In the genomic region with DNA sequence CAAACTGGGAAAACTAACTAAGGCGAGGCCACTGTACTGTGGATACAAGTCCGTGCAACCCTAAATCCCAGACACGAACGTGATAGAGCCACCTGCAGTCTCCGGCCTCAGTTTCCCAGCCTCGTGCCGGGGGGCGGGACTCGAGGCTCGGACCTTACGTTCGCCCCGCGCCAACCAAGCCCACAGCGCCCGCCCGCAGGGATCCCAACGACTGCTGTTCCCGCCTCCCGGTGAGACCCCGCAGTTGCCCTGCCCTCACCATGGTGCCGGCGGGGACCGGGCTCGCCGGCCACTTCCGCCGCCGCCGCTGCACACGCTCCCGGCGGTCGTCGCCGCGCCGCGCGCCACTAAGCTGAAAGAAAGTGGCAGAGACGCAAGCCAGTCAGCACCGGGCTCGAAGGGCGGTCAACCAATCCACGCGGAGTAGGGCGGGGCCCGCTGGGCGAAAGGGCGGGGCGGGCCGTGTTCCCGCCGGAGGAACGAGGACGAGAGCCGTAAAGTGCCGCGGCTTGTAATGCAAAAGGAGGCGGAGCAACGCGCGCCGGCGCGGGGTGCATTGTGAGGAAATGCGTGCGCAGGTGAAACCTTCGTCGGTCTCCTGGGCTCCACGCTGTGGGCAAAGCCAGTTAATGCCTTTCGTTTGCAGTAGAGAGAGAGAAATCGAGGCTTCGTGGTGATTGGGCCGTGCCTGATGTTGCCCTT, we compare ENCODE assay signal across 8 cellular contexts. TPM values are rescaled to one million over a fixed set of nuclear protein-coding genes. Genes with fewer than 3 reads are reported as not detected.
DNase-seq lines count a peak whose midpoint lies in the region; ATAC-seq and TF ChIP-seq lines count a peak whose summit lies in the region.

A gene (minus strand): TSS at position 318 of the 702 bp plus-strand sequence. CDS start 56 bp downstream, at position 262.

- DNase-seq in ELF-1 (ENCODE audit: low read depth, low spot score) (peak; percentile 99), GOT3 (lab: John Stamatoyannopoulos, UW) (peak; percentile 93), RPMI8226 (peak; percentile 100), fibroblast of gingiva (ENCODE audit: low read depth) (peak; percentile 94)
- peak; percentile 98 to 99 for DNase-seq in activated T-helper 1 cell treated with anti-CD3 and anti-CD28 coated beads, Interleukin-2, amount 50 U/mL, for 16 hours (ENCODE audit: low read depth in 1 of 2, low spot score in 1 of 2)
- peak; percentile 95 to 100 (median 99) for DNase-seq in naive thymus-derived CD4-positive, alpha-beta T cell
- DNase-seq in stimulated activated naive B cell treated with anti-CD40 and anti-IgM and Interleukin-4, amounts not matched to agents 10 μg/mL and 1 μg/mL and 100 μg/mL, for 72 hours: peak; percentile 99

- H3K9me3 ChIP-seq in naive thymus-derived CD4-positive, alpha-beta T cell (ENCODE audit: control insufficient read depth in 2 of 3, low read length in 3 of 3): no peaks in the 10 kb centered on the region

- CTCF ChIA-PET in naive thymus-derived CD4-positive, alpha-beta T cell (lab: Charles Lee): interaction anchor here (0.5 to 3.7 kb wide), 6 partner anchors 18 to 1057 kb away, joined by 3 to 81 read pairs (median 3); a partner anchor contains a TSS

- intact Hi-C loops in naive thymus-derived CD4-positive, alpha-beta T cell (cut with micrococcal nuclease): loop anchor here (1.0 to 5.0 kb wide), 10 partner anchors 19 to 316 kb away; a partner anchor contains a TSS

- H3K4me3 ChIP-seq in naive thymus-derived CD4-positive, alpha-beta T cell (ENCODE audit: low read length): peak within 1 kb of the TSS; percentile 86

- H3K27me3 Mint-ChIP-seq in naive thymus-derived CD4-positive, alpha-beta T cell: no peaks in the 10 kb centered on the region
- no peaks in the 10 kb centered on the region for H3K27me3 Mint-ChIP-seq in stimulated activated naive B cell treated with anti-CD40 and anti-IgM and Interleukin-4, amounts not matched to agents 10 μg/mL and 1 μg/mL and 100 μg/mL, for 72 hours

- peak; percentile 23; the same call in 1 of the 2 replicates for TF ChIP-seq CTCF in LNCAP (IDR thresholded peaks at IDR 0.05)

- H3K27ac Mint-ChIP-seq in naive thymus-derived CD4-positive, alpha-beta T cell: peak within 1 kb of the TSS; percentile 89 to 99 (median 95)
- peak within 1 kb of the TSS; percentile 97 for H3K27ac Mint-ChIP-seq in stimulated activated naive B cell treated with anti-CD40 and anti-IgM and Interleukin-4, amounts not matched to agents 10 μg/mL and 1 μg/mL and 100 μg/mL, for 72 hours

- H3K4me1 Mint-ChIP-seq in naive thymus-derived CD4-positive, alpha-beta T cell: peaks cover 42 to 58% (median 51%) of the 10 kb centered on the region in 7 donors
- H3K4me1 Mint-ChIP-seq in stimulated activated naive B cell treated with anti-CD40 and anti-IgM and Interleukin-4, amounts not matched to agents 10 μg/mL and 1 μg/mL and 100 μg/mL, for 72 hours: peaks cover 32 to 56% of the 10 kb centered on the region in 2 donors

- peak within 1 kb of the TSS; percentile 80 to 88 (median 84) for H3K4me3 Mint-ChIP-seq in naive thymus-derived CD4-positive, alpha-beta T cell
- peak within 1 kb of the TSS; percentile 89 for H3K4me3 Mint-ChIP-seq in stimulated activated naive B cell treated with anti-CD40 and anti-IgM and Interleukin-4, amounts not matched to agents 10 μg/mL and 1 μg/mL and 100 μg/mL, for 72 hours

- H3K27ac ChIP-seq in naive thymus-derived CD4-positive, alpha-beta T cell (ENCODE audit: low read depth, low read length): peak within 1 kb of the TSS; percentile 94

- H3K36me3 Mint-ChIP-seq in naive thymus-derived CD4-positive, alpha-beta T cell: peaks cover 0 to 24% (median 0%) of the 10 kb centered on the region in 5 donors
- H3K36me3 Mint-ChIP-seq in stimulated activated naive B cell treated with anti-CD40 and anti-IgM and Interleukin-4, amounts not matched to agents 10 μg/mL and 1 μg/mL and 100 μg/mL, for 72 hours: peaks cover 23 to 34% of the 10 kb centered on the region in 2 donors

- no peaks in the 10 kb centered on the region for H3K9me3 Mint-ChIP-seq in naive thymus-derived CD4-positive, alpha-beta T cell
- H3K9me3 Mint-ChIP-seq in stimulated activated naive B cell treated with anti-CD40 and anti-IgM and Interleukin-4, amounts not matched to agents 10 μg/mL and 1 μg/mL and 100 μg/mL, for 72 hours: no peaks in the 10 kb centered on the region

- POLR2A ChIA-PET in naive thymus-derived CD4-positive, alpha-beta T cell (lab: Charles Lee): interaction anchor here (0.6 to 19.6 kb wide), 13 partner anchors 9 to 596 kb away, joined by 3 to 757 read pairs (median 4); a partner anchor contains a TSS

- H3K27me3 ChIP-seq in naive thymus-derived CD4-positive, alpha-beta T cell (ENCODE audit: control insufficient read depth in 2 of 2, insufficient read depth in 2 of 2, low read length in 2 of 2): no peaks in the 10 kb centered on the region

- H3K4me1 ChIP-seq in naive thymus-derived CD4-positive, alpha-beta T cell (ENCODE audit: control insufficient read depth in 2 of 2, insufficient read depth in 2 of 2, low read length in 2 of 2): peaks cover 47 to 55% of the 10 kb centered on the region in 2 donors

- ATAC-seq in naive thymus-derived CD4-positive, alpha-beta T cell: peak; percentile 98
- peak; percentile 97 for ATAC-seq in stimulated activated naive B cell treated with anti-CD40 and anti-IgM and Interleukin-4, amounts not matched to agents 10 μg/mL and 1 μg/mL and 100 μg/mL, for 72 hours (replicated peaks)

- no peaks in the 10 kb centered on the region for H3K36me3 ChIP-seq in naive thymus-derived CD4-positive, alpha-beta T cell (ENCODE audit: control insufficient read depth in 2 of 3, insufficient read depth in 3 of 3, low read length in 3 of 3)

RNA-seq across cellular contexts. Expression of the gene that starts here (rescaled TPM):
- total RNA-seq in naive thymus-derived CD4-positive, alpha-beta T cell: 100 to 1,000 TPM in 1 of 5 experiments, 10 to 100 TPM in 4; 45.3 to 131 (median 56.2) TPM
- polyA plus RNA-seq in naive thymus-derived CD4-positive, alpha-beta T cell: 100 to 1,000 TPM; 123 to 163 TPM

Comparison
In these comparisons a context has a peak if more than half of its experiments do, and no peak if none do; other contexts are left out.
1. Peak in every context shown above with its lines: DNase-seq, ATAC-seq, H3K4me3 ChIP-seq and H3K27ac ChIP-seq.